ENCODE assay signal across 13 cellular contexts in genomic region chr11:75369846-75370245, GRCh38. TPM values are rescaled to one million over a fixed set of nuclear protein-coding genes. Genes with fewer than 3 reads are reported as not detected.
A peak's percentile ranks its signal among the peaks of the same experiment; 100 is the strongest.
DNase-seq lines count a peak whose midpoint lies in the region; ATAC-seq and TF ChIP-seq lines count a peak whose summit lies in the region.
"Had no signal": no experiment of that assay in that cellular context is flagged by ENCODE, and none has a peak within 500 bp of the region (broad histone marks: within the 10 kb centered on the region; RNA-seq: fewer than 3 reads in every experiment).

No MANE protein-coding gene starts in this region.

- no peak overlapping the region for H3K9ac ChIP-seq in DND-41 (ENCODE audit: low read depth, low read length)

- H3K9me3 ChIP-seq in DND-41 (ENCODE audit: insufficient read depth, low read length, severe bottlenecking) = peaks cover 8% of the 10 kb centered on the region
- H3K9me3 ChIP-seq: suprapubic skin had no signal

- H3K36me3 ChIP-seq in DND-41 (ENCODE audit: insufficient read depth, low read length) = no peaks in the 10 kb centered on the region
- H3K36me3 ChIP-seq: sigmoid colon, suprapubic skin, WERI-Rb-1 had no signal

- no peaks in the 10 kb centered on the region for H3K27me3 Mint-ChIP-seq in activated naive CD8-positive, alpha-beta T cell treated with anti-CD3 and anti-CD28 coated beads, Interleukin-2, amount 50 U/mL, for 24 hours
- H3K27me3 Mint-ChIP-seq: activated T-cell treated with anti-CD3 and anti-CD28 coated beads, Interleukin-2, amount 50 U/mL, for 24 hours had no signal

- peak overlapping the region; percentile 52; the same call in 1 of the 2 replicates for H2AFZ ChIP-seq in DND-41 (ENCODE audit: low read depth, low read length)

- intact Hi-C loops in posterior vena cava (cut with DNase I) = no loop called here

- 0 out of 3 replicates have a peak, but pooled peaks have one; percentile 22 for ATAC-seq in DND-41 (ENCODE audit: insufficient read depth, low read depth)
- peak; percentile 15 for ATAC-seq in activated naive CD8-positive, alpha-beta T cell treated with anti-CD3 and anti-CD28 coated beads, Interleukin-2, amount 50 U/mL, for 24 hours
- ATAC-seq in HG02938 (IDR thresholded peaks at IDR 0.05; ENCODE audit: unreplicated experiment) = no peak
- ATAC-seq: GM12878 had no signal

- H3K27ac ChIP-seq in DND-41 (ENCODE audit: low read length) = peak overlapping the region; percentile 46
- H3K27ac ChIP-seq: sigmoid colon, WERI-Rb-1 had no signal

- H4K20me1 ChIP-seq in DND-41 (ENCODE audit: insufficient read depth, low read length) = no peaks in the 10 kb centered on the region

- no peak overlapping the region for H3K4me3 Mint-ChIP-seq in activated naive CD8-positive, alpha-beta T cell treated with anti-CD3 and anti-CD28 coated beads, Interleukin-2, amount 50 U/mL, for 24 hours
- H3K4me3 Mint-ChIP-seq: activated T-cell treated with anti-CD3 and anti-CD28 coated beads, Interleukin-2, amount 50 U/mL, for 24 hours had no signal

- DNase-seq in DND-41 (no peak), MV-4-11 (lab: John Stamatoyannopoulos, UW) (peak; percentile 97), posterior vena cava (ENCODE audit: low spot score) (peak; percentile 44), epidermal melanocyte (ENCODE audit: insufficient read length, low spot score) (no peak)
- no peak for DNase-seq in activated naive CD8-positive, alpha-beta T cell treated with anti-CD3 and anti-CD28 coated beads, Interleukin-2, amount 50 U/mL, for 24 hours
- DNase-seq in central memory CD4-positive, alpha-beta T cell = no peak
- DNase-seq: activated T-cell treated with anti-CD3 and anti-CD28 coated beads, Interleukin-2, amount 50 U/mL, for 24 hours; DMS53; sigmoid colon; WERI-Rb-1 had no signal

- H3K27ac Mint-ChIP-seq in activated naive CD8-positive, alpha-beta T cell treated with anti-CD3 and anti-CD28 coated beads, Interleukin-2, amount 50 U/mL, for 24 hours = no peak overlapping the region
- H3K27ac Mint-ChIP-seq: activated T-cell treated with anti-CD3 and anti-CD28 coated beads, Interleukin-2, amount 50 U/mL, for 24 hours had no signal

- no peaks in the 10 kb centered on the region for H3K27me3 ChIP-seq in DND-41 (ENCODE audit: insufficient read depth, low read length, poor library complexity)
- H3K27me3 ChIP-seq: sigmoid colon, suprapubic skin had no signal

- peaks cover 26% of the 10 kb centered on the region for H3K4me1 ChIP-seq in DND-41 (ENCODE audit: insufficient read depth, low read length)
- H3K4me1 ChIP-seq: sigmoid colon had no signal

- no peak overlapping the region for H3K4me2 ChIP-seq in DND-41 (ENCODE audit: insufficient read depth, low read length)

- no peak for TF ChIP-seq CTCF in DND-41 (IDR thresholded peaks at IDR 0.05; ENCODE audit: borderline replicate concordance, extremely low read depth, low read length, poor library complexity, severe bottlenecking)

- H3K4me3 ChIP-seq in DND-41 (ENCODE audit: low read depth in 1 of 2, low read length in 2 of 2) = no peak overlapping the region
- H3K4me3 ChIP-seq: GM12878, sigmoid colon, suprapubic skin had no signal

- H3K79me2 ChIP-seq in DND-41 (ENCODE audit: insufficient read depth, low read length) = no peaks in the 10 kb centered on the region

- no peaks in the 10 kb centered on the region for H3K36me3 Mint-ChIP-seq in activated naive CD8-positive, alpha-beta T cell treated with anti-CD3 and anti-CD28 coated beads, Interleukin-2, amount 50 U/mL, for 24 hours (ENCODE audit: low read depth)

- peaks cover 18% of the 10 kb centered on the region for H3K4me1 Mint-ChIP-seq in activated naive CD8-positive, alpha-beta T cell treated with anti-CD3 and anti-CD28 coated beads, Interleukin-2, amount 50 U/mL, for 24 hours

- H3K9me3 Mint-ChIP-seq in activated naive CD8-positive, alpha-beta T cell treated with anti-CD3 and anti-CD28 coated beads, Interleukin-2, amount 50 U/mL, for 24 hours = no peaks in the 10 kb centered on the region

RNA-seq across cellular contexts. Expression of gene ARRB1, which starts 18.4 kb away (rescaled TPM):
- 10 to 100 TPM; 42.3 to 44.3 TPM for total RNA-seq in posterior vena cava

RNA-seq across cellular contexts. Expression of gene RPS3, which starts 29.5 kb away (rescaled TPM):
- 1,000 to 10,000 TPM; 1,304 to 1,399 TPM for total RNA-seq in posterior vena cava

Comparison
In these comparisons a context has a peak if more than half of its experiments do, and no peak if none do; other contexts are left out.
1. DNase-seq: peak in MV-4-11 (single experiment) and posterior vena cava (single experiment); none in DND-41 (single experiment), activated naive CD8-positive, alpha-beta T cell treated with anti-CD3 and anti-CD28 coated beads, Interleukin-2, amount 50 U/mL, for 24 hours (single experiment), central memory CD4-positive, alpha-beta T cell (single experiment) and epidermal melanocyte (single experiment).